In the genomic region with DNA sequence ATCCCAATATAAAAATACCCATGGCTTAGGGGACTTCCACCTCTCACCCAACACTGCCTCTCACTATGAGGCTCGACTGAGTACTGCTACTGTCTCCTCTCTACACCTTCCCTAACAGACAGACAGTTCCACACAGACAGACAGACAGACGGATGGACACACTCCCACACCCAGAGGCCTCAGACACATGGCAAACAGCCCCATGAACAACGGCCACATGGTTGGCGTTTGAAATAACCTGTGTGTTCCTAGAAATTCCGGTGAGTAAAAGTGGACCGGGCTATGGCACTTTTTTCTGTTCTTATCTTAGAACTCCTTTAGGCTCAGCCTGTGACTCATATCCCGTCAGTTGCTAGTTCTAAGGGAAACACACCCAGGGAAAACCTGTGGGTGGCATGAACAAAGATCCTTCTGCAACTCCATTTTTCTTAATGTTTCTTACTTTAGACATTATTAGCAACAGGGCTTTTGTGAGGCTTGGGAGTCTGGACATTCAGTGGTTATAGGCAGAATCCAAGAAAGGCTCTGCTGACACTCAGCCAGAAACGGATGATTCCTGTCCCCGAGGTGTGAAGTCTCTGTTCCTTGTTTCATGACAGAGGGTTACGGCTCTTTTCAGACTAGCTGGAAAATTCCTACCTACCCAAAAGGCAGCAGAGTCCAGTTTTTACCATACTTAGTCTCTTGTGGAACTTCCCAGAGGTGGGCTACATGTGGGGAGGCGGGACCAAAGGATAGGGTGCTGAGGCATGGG, we compare ENCODE assay signal across 8 cellular contexts.
DNase-seq lines count a peak whose midpoint lies in the region; ATAC-seq, FAIRE-seq and TF ChIP-seq lines count a peak whose summit lies in the region.

No MANE protein-coding gene starts in this region.

- no peak overlapping the region for H3K4me3 Mint-ChIP-seq in activated naive CD8-positive, alpha-beta T cell
- H3K4me3 Mint-ChIP-seq in activated naive CD8-positive, alpha-beta T cell treated with anti-CD3 and anti-CD28 coated beads for 36 hours: no peak overlapping the region
- H3K4me3 Mint-ChIP-seq in glutamatergic neuron (ENCODE audit: unreplicated experiment): no peak overlapping the region

- peaks cover 10% of the 10 kb centered on the region for H3K9me3 Mint-ChIP-seq in activated naive CD8-positive, alpha-beta T cell (ENCODE audit: low read depth)
- H3K9me3 Mint-ChIP-seq in activated naive CD8-positive, alpha-beta T cell treated with anti-CD3 and anti-CD28 coated beads for 36 hours: peaks cover 7% of the 10 kb centered on the region
- no peaks in the 10 kb centered on the region for H3K9me3 Mint-ChIP-seq in glutamatergic neuron (ENCODE audit: unreplicated experiment)

- ATAC-seq in right cardiac atrium: peak; percentile 86 to 96
- ATAC-seq in GM18868 (IDR thresholded peaks at IDR 0.05; ENCODE audit: unreplicated experiment): no peak

- peaks cover 6% of the 10 kb centered on the region for H3K4me1 ChIP-seq in right cardiac atrium (ENCODE audit: control insufficient read depth, insufficient read depth, low read length)

- 26% methylated on average over 11 of the region's 11 CpGs for WGBS in right cardiac atrium

- no peaks in the 10 kb centered on the region for H3K9me3 ChIP-seq in right cardiac atrium (ENCODE audit: control insufficient read depth, low read length)

- no peak for TF ChIP-seq CTCF in glutamatergic neuron (IDR thresholded peaks at IDR 0.05; ENCODE audit: partially characterized antibody, unreplicated experiment)

- intact Hi-C loops in right cardiac atrium (cut with DNase I): no loop called here

- peak overlapping the region; percentile 87 for H3K27ac ChIP-seq in right cardiac atrium (ENCODE audit: low read length)

- H3K27ac Mint-ChIP-seq in activated naive CD8-positive, alpha-beta T cell: peak overlapping the region; percentile 69
- H3K27ac Mint-ChIP-seq in activated naive CD8-positive, alpha-beta T cell treated with anti-CD3 and anti-CD28 coated beads for 36 hours: no peak overlapping the region
- H3K27ac Mint-ChIP-seq in glutamatergic neuron (ENCODE audit: unreplicated experiment): no peak overlapping the region

- H3K27me3 ChIP-seq in right cardiac atrium (ENCODE audit: control insufficient read depth, insufficient read depth): no peaks in the 10 kb centered on the region

- no peak for FAIRE-seq in urothelium cell line (lab: Jason Lieb, UNC)

- peaks cover 70% of the 10 kb centered on the region for H3K4me1 Mint-ChIP-seq in activated naive CD8-positive, alpha-beta T cell (ENCODE audit: low read depth)
- peaks cover 39% of the 10 kb centered on the region for H3K4me1 Mint-ChIP-seq in activated naive CD8-positive, alpha-beta T cell treated with anti-CD3 and anti-CD28 coated beads for 36 hours
- no peaks in the 10 kb centered on the region for H3K4me1 Mint-ChIP-seq in glutamatergic neuron (ENCODE audit: low read depth, unreplicated experiment)

- no peak for DNase-seq in activated naive CD8-positive, alpha-beta T cell treated with anti-CD3 and anti-CD28 coated beads for 36 hours
- DNase-seq in amniotic epithelial cell (ENCODE audit: low read depth): peak; percentile 91
- peak in 1 of 3 donors; percentile 31 for DNase-seq in right cardiac atrium
- DNase-seq in urothelium cell line (ENCODE audit: low spot score): peak; percentile 77
- DNase-seq in glutamatergic neuron: no peak
- DNase-seq in NCI-H2081 treated with DMSO at 0.1 percent for 48 hours (lab: John Stamatoyannopoulos, UW): no peak

- peaks cover 2% of the 10 kb centered on the region for H3K36me3 Mint-ChIP-seq in activated naive CD8-positive, alpha-beta T cell
- H3K36me3 Mint-ChIP-seq in activated naive CD8-positive, alpha-beta T cell treated with anti-CD3 and anti-CD28 coated beads for 36 hours: no peaks in the 10 kb centered on the region
- peaks cover 20% of the 10 kb centered on the region for H3K36me3 Mint-ChIP-seq in glutamatergic neuron (ENCODE audit: unreplicated experiment)

- no peak overlapping the region for H3K4me3 ChIP-seq in right cardiac atrium (ENCODE audit: low read length)

- no peaks in the 10 kb centered on the region for H3K27me3 Mint-ChIP-seq in activated naive CD8-positive, alpha-beta T cell
- no peaks in the 10 kb centered on the region for H3K27me3 Mint-ChIP-seq in activated naive CD8-positive, alpha-beta T cell treated with anti-CD3 and anti-CD28 coated beads for 36 hours
- H3K27me3 Mint-ChIP-seq in glutamatergic neuron (ENCODE audit: unreplicated experiment): peaks cover 2% of the 10 kb centered on the region

Comparison
In these comparisons a context has a peak if more than half of its experiments do, and no peak if none do; other contexts are left out.
1. DNase-seq: peak in amniotic epithelial cell (single experiment) and urothelium cell line (single experiment); none in activated naive CD8-positive, alpha-beta T cell treated with anti-CD3 and anti-CD28 coated beads for 36 hours (single experiment), glutamatergic neuron (single experiment) and NCI-H2081 treated with DMSO at 0.1 percent for 48 hours (single experiment).